24 cellular contexts compared by ENCODE assay signal in genomic region chr6:85396159-85396808, GRCh38. TPM values are rescaled to one million over a fixed set of nuclear protein-coding genes. Genes with fewer than 3 reads are reported as not detected.
A peak's percentile ranks its signal among the peaks of the same experiment; 100 is the strongest.
DNase-seq lines count a peak whose midpoint lies in the region; ATAC-seq, FAIRE-seq and TF ChIP-seq lines count a peak whose summit lies in the region.
"Had no signal": no experiment of that assay in that cellular context is flagged by ENCODE, and none has a peak within 500 bp of the region (broad histone marks: within the 10 kb centered on the region; RNA-seq: fewer than 3 reads in every experiment).

No MANE protein-coding gene starts in this region.

- H3K9ac ChIP-seq in kidney (ENCODE audit: low read length in 2 of 2): no peak overlapping the region
- H3K9ac ChIP-seq: BLaER1 had no signal

- H3K27me3 ChIP-seq in muscle layer of duodenum (ENCODE audit: low read depth, low read length): no peaks in the 10 kb centered on the region
- no peaks in the 10 kb centered on the region for H3K27me3 ChIP-seq in esophagus muscularis mucosa
- H3K27me3 ChIP-seq: BLaER1, SJSA1 had no signal

- no peaks in the 10 kb centered on the region for H3K4me1 Mint-ChIP-seq in activated T-cell treated with anti-CD3 and anti-CD28 coated beads, Interleukin-2, amount 50 U/mL, for 4 hours (ENCODE audit: low read depth)
- H3K4me1 Mint-ChIP-seq: CD4-positive, CD25-positive, alpha-beta regulatory T cell had no signal

- WGBS in esophagus muscularis mucosa: 74% methylated on average over 3 of the region's 3 CpGs

- H3K27ac ChIP-seq in muscle layer of duodenum (ENCODE audit: low read length): peak overlapping the region; percentile 5
- H3K27ac ChIP-seq in esophagus muscularis mucosa (replicated peaks in 1 of 4): no peak overlapping the region
- H3K27ac ChIP-seq in kidney (ENCODE audit: low read depth in 2 of 2, low read length in 2 of 2): no peak overlapping the region
- H3K27ac ChIP-seq: BLaER1, SJSA1 had no signal

- H3K4me3 ChIP-seq in muscle layer of duodenum (ENCODE audit: low read depth in 1 of 2, low read length in 2 of 2): no peak overlapping the region
- no peak overlapping the region for H3K4me3 ChIP-seq in esophagus muscularis mucosa
- no peak overlapping the region for H3K4me3 ChIP-seq in kidney (ENCODE audit: low read length in 2 of 2)
- H3K4me3 ChIP-seq: BLaER1, SJSA1 had no signal

- TF ChIP-seq POLR2A in esophagus muscularis mucosa (IDR thresholded peaks at IDR 0.05; ENCODE audit: low read depth): no peak

- H3K4me3 Mint-ChIP-seq in activated T-cell treated with anti-CD3 and anti-CD28 coated beads, Interleukin-2, amount 50 U/mL, for 4 hours: no peak overlapping the region
- H3K4me3 Mint-ChIP-seq: CD4-positive, CD25-positive, alpha-beta regulatory T cell had no signal

- H3K9me3 ChIP-seq in muscle layer of duodenum (ENCODE audit: control insufficient read depth in 1 of 2, low read length in 2 of 2): no peaks in the 10 kb centered on the region
- peaks cover 0 to 7% (median 5%) of the 10 kb centered on the region in 4 donors for H3K9me3 ChIP-seq in esophagus muscularis mucosa
- H3K9me3 ChIP-seq in kidney (ENCODE audit: control insufficient read depth in 1 of 2, low read length in 2 of 2): no peaks in the 10 kb centered on the region
- H3K9me3 ChIP-seq: SJSA1 had no signal

- no peaks in the 10 kb centered on the region for H3K27me3 Mint-ChIP-seq in activated T-cell treated with anti-CD3 and anti-CD28 coated beads, Interleukin-2, amount 50 U/mL, for 4 hours (ENCODE audit: low read depth)

- TF ChIP-seq CTCF in esophagus muscularis mucosa (IDR thresholded peaks at IDR 0.05) (no peak), kidney (IDR thresholded peaks at IDR 0.05; ENCODE audit: borderline replicate concordance, extremely low read depth, insufficient read depth) (no peak)

- H3K36me3 ChIP-seq in muscle layer of duodenum (ENCODE audit: control insufficient read depth in 1 of 2, insufficient read depth in 2 of 2, low read length in 2 of 2) (no peaks in the 10 kb centered on the region), esophagus muscularis mucosa (no peaks in the 10 kb centered on the region), kidney (ENCODE audit: control insufficient read depth in 1 of 2, insufficient read depth in 2 of 2, low read length in 2 of 2) (no peaks in the 10 kb centered on the region)
- H3K36me3 ChIP-seq: BLaER1, SJSA1 had no signal

- no peak for FAIRE-seq in kidney (lab: Jason Lieb, UNC)
- FAIRE-seq: GM18507 had no signal

- intact Hi-C loops in esophagus muscularis mucosa (cut with DNase I) (no loop called here), kidney (cut with DNase I) (no loop called here)

- no peak for ATAC-seq in activated T-cell treated with anti-CD3 and anti-CD28 coated beads, Interleukin-2, amount 50 U/mL, for 4 hours

- no peaks in the 10 kb centered on the region for H3K36me3 Mint-ChIP-seq in activated T-cell treated with anti-CD3 and anti-CD28 coated beads, Interleukin-2, amount 50 U/mL, for 4 hours (ENCODE audit: insufficient read depth)
- H3K36me3 Mint-ChIP-seq: CD4-positive, CD25-positive, alpha-beta regulatory T cell had no signal

- no peak for TF ChIP-seq EP300 in esophagus muscularis mucosa (IDR thresholded peaks at IDR 0.05)

- H3K9me3 Mint-ChIP-seq in activated T-cell treated with anti-CD3 and anti-CD28 coated beads, Interleukin-2, amount 50 U/mL, for 4 hours: peaks cover 9% of the 10 kb centered on the region

- H3K4me1 ChIP-seq in muscle layer of duodenum (ENCODE audit: control insufficient read depth in 1 of 2, insufficient read depth in 2 of 2, low read length in 2 of 2) (no peaks in the 10 kb centered on the region), esophagus muscularis mucosa (peaks cover 0 to 4% (median 0%) of the 10 kb centered on the region in 4 donors), kidney (ENCODE audit: control insufficient read depth in 1 of 2, insufficient read depth in 1 of 2, low read depth in 1 of 2, low read length in 2 of 2) (peaks cover 0 to 2% of the 10 kb centered on the region in 2 donors)

- DNase-seq in DMS53 (lab: John Stamatoyannopoulos, UW) (peak; percentile 53), NCI-H1417 treated with DMSO at 0.1 percent for 48 hours (lab: John Stamatoyannopoulos, UW) (peak; percentile 69), NCI-H748 treated with DMSO at 0.1 percent for 48 hours (lab: John Stamatoyannopoulos, UW) (peak; percentile 45), esophagus muscularis mucosa (ENCODE audit: extremely low spot score) (no peak), kidney (no peak)
- no peak for DNase-seq in activated T-cell treated with anti-CD3 and anti-CD28 coated beads, Interleukin-2, amount 50 U/mL, for 4 hours
- DNase-seq: CD4-positive, CD25-positive, alpha-beta regulatory T cell; DMS153; GOT3; HCEC 1CT; NCI-H1092; NCI-H146; NCI-H2029 treated with DMSO at 0.1 percent for 48 hours; NCI-H2171 treated with DMSO at 0.1 percent for 48 hours; NCI-H345; NCI-H510A treated with DMSO at 0.1 percent for 48 hours; NCI-H82; NK-92 treated with Interleukin-12 subunit alpha and Interleukin-12 subunit beta, amount 100 ng/mL, for 24 hours; Right ventricle myocardium superior; RPMI8226 had no signal

RNA-seq across cellular contexts. Expression of gene NT5E, which starts 53.6 kb away (rescaled TPM):
- total RNA-seq in esophagus muscularis mucosa: 10 to 100 TPM; 10.4 to 29.7 (median 18.9) TPM
- 10 to 100 TPM in 2 of 3 donors, 1 to 10 TPM in 1; 9.4 to 18.4 (median 13.4) TPM for total RNA-seq in activated T-cell treated with anti-CD3 and anti-CD28 coated beads, Interleukin-2, amount 50 U/mL, for 4 hours
- total RNA-seq in kidney: 41.0 TPM
- polyA plus RNA-seq in kidney (ENCODE audit: insufficient read depth, low read depth, low replicate concordance): 13.1 TPM

Comparison
In these comparisons a context has a peak if more than half of its experiments do, and no peak if none do; other contexts are left out.
1. DNase-seq: peak in DMS53 (single experiment), NCI-H1417 treated with DMSO at 0.1 percent for 48 hours (single experiment) and NCI-H748 treated with DMSO at 0.1 percent for 48 hours (single experiment); none in esophagus muscularis mucosa (single experiment), activated T-cell treated with anti-CD3 and anti-CD28 coated beads, Interleukin-2, amount 50 U/mL, for 4 hours (single experiment) and kidney (single experiment).